Comparison of ENCODE assay signal across 30 cellular contexts in the genomic region with DNA sequence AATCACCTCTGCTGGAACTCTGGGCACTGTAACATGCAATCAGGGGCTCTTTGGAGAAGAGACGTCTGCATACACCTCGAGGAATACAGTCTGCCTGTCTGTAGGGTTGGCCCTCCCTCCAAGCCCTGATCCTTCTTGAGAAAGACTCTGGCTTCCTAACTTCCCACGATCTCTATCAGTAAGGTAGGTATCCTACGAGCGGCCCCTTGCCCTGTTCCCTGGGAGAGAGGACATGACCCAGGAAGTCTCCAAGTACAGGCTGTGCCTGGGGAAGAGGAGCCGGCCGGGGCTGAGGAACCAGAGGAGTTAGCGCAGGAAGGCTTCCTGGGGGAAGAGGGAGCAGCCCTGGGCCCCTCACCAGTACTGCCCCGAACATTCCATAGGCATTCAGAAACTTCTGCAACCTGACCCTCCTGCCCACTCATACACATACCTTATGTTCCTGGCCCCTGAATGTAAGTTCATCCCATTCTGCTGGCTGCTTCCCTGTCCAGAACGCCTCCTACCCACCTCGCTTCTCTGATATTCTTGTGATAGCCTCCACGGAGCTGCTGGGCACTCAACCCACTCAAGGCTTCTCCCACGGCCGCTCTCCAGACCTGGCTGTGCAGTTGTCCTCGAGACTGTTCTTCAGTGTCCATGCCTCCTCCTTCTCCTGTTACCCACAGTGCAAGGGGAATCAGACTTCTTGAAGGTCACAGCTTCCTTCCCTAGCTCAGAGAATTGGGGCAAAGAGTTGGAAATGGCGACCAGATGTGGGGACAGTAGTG.
DNase-seq lines count a peak whose midpoint lies in the region; ATAC-seq and TF ChIP-seq lines count a peak whose summit lies in the region.
"Had no signal": no experiment of that assay in that cellular context is flagged by ENCODE, and none has a peak within 500 bp of the region (broad histone marks: within the 10 kb centered on the region; RNA-seq: fewer than 3 reads in every experiment).

No MANE protein-coding gene starts in this region.

- H3K27ac Mint-ChIP-seq in GM23338 = no peak overlapping the region
- no peak overlapping the region for H3K27ac Mint-ChIP-seq in WTC11
- H3K27ac Mint-ChIP-seq in activated naive CD4-positive, alpha-beta T cell treated with anti-CD3 and anti-CD28 coated beads, Interleukin-2, amount 50 U/mL, for 72 hours = peak overlapping the region in 1 of 2 donors; percentile 40
- H3K27ac Mint-ChIP-seq: activated CD4-positive, alpha-beta T cell treated with anti-CD3 and anti-CD28 coated beads, Interleukin-2, amount 10 ng/mL, durations not matched to agents 7 days and 5 days; activated naive CD4-positive, alpha-beta T cell treated with anti-CD3 and anti-CD28 coated beads for 36 hours; effector memory CD8-positive, alpha-beta T cell; neural progenitor cell had no signal

- no peak overlapping the region for H2AFZ ChIP-seq in GM23338
- H2AFZ ChIP-seq: neural progenitor cell had no signal

- no peaks in the 10 kb centered on the region for H3K79me2 ChIP-seq in GM23338 (replicated peaks; ENCODE audit: insufficient read depth)

- no peaks in the 10 kb centered on the region for H4K20me1 ChIP-seq in GM23338 (replicated peaks; ENCODE audit: insufficient read depth)
- H4K20me1 ChIP-seq: BLaER1 had no signal

- CTCF ChIA-PET in WTC11 (lab: Charles Lee) = no interaction called here

- H3K27ac ChIP-seq in GM23338 (ENCODE audit: low read depth) = no peak overlapping the region
- H3K27ac ChIP-seq: BLaER1, heart right ventricle, neural progenitor cell, psoas muscle, WERI-Rb-1 had no signal

- H3K4me3 Mint-ChIP-seq in GM23338 = no peak overlapping the region
- H3K4me3 Mint-ChIP-seq in WTC11 = no peak overlapping the region
- H3K4me3 Mint-ChIP-seq: activated CD4-positive, alpha-beta T cell treated with anti-CD3 and anti-CD28 coated beads, Interleukin-2, amount 10 ng/mL, durations not matched to agents 7 days and 5 days; activated naive CD4-positive, alpha-beta T cell treated with anti-CD3 and anti-CD28 coated beads for 36 hours; effector memory CD8-positive, alpha-beta T cell; neural progenitor cell had no signal

- H3K4me1 Mint-ChIP-seq in GM23338 (peaks cover 7% of the 10 kb centered on the region; the same call in 2 of the 3 replicates), WTC11 (0 out of 2 replicates have a peak, but pooled peaks cover 3% of the 10 kb centered on the region)
- H3K4me1 Mint-ChIP-seq: activated CD4-positive, alpha-beta T cell treated with anti-CD3 and anti-CD28 coated beads, Interleukin-2, amount 10 ng/mL, durations not matched to agents 7 days and 5 days had no signal

- TF ChIP-seq CTCF in GM23338 (conservative IDR thresholded peaks at IDR 0.05; ENCODE audit: low read depth in 2 of 2) (no peak), WTC11 (IDR thresholded peaks at IDR 0.05) (no peak)

- H3K36me3 Mint-ChIP-seq in GM23338 (ENCODE audit: low read depth) = no peaks in the 10 kb centered on the region
- H3K36me3 Mint-ChIP-seq in WTC11 = no peaks in the 10 kb centered on the region
- no peaks in the 10 kb centered on the region for H3K36me3 Mint-ChIP-seq in activated naive CD4-positive, alpha-beta T cell treated with anti-CD3 and anti-CD28 coated beads, Interleukin-2, amount 50 U/mL, for 72 hours
- H3K36me3 Mint-ChIP-seq: neural progenitor cell had no signal

- no peaks in the 10 kb centered on the region for H3K9me2 ChIP-seq in GM23338 (ENCODE audit: insufficient read depth)

- no peak overlapping the region for H3K4me2 ChIP-seq in GM23338
- H3K4me2 ChIP-seq: BLaER1, neural progenitor cell had no signal

- H3K4me3 ChIP-seq in GM23338 = no peak overlapping the region
- H3K4me3 ChIP-seq: BLaER1, heart right ventricle, neural progenitor cell, psoas muscle had no signal

- peak; percentile 16 for DNase-seq in GM23338 (ENCODE audit: low spot score)
- no peak for DNase-seq in WTC11 (ENCODE audit: low spot score)
- peak; percentile 15 for DNase-seq in left lobe of liver (ENCODE audit: low spot score)
- peak; percentile 5 for DNase-seq in stimulated activated CD8-positive, alpha-beta memory T cell treated with anti-CD3 and anti-CD28 coated beads, Interleukin-4, amount 100 ng/mL, for 48 hours
- DNase-seq in NCI-H82 (lab: John Stamatoyannopoulos, UW) = no peak
- DNase-seq in activated naive CD4-positive, alpha-beta T cell treated with anti-CD3 and anti-CD28 coated beads, Interleukin-2, amount 50 U/mL, for 72 hours (ENCODE audit: low spot score in 2 of 2) = no peak
- DNase-seq: activated CD4-positive, alpha-beta T cell treated with anti-CD3 and anti-CD28 coated beads, Interleukin-2, amount 10 ng/mL, durations not matched to agents 7 days and 5 days; activated naive CD4-positive, alpha-beta T cell treated with anti-CD3 and anti-CD28 coated beads for 36 hours; amniotic stem cell; COR-L47; effector memory CD8-positive, alpha-beta T cell; foreskin fibroblast; GDM1; IMR-90; left cardiac atrium; mesenchymal stem cell; NCI-H1694; NCI-H524 treated with DMSO at 0.1 percent for 48 hours; NK-92 treated with Interleukin-12 subunit alpha and Interleukin-12 subunit beta, amount 100 ng/mL, for 24 hours; psoas muscle; SHP77; stimulated activated naive CD8-positive, alpha-beta T cell treated with anti-CD3 and anti-CD28 coated beads, Interleukin-15, Interleukin-2, amounts not matched to agents 100 U/mL and 50 U/mL, for 24 hours; SW 1271; T1000; WERI-Rb-1 had no signal

- H3F3A ChIP-seq in GM23338 (replicated peaks; ENCODE audit: low read depth) = no peaks in the 10 kb centered on the region

- ATAC-seq in GM23338 (peak; percentile 58), WTC11 (peak; percentile 70), left lobe of liver (no peak), GM21723 (IDR thresholded peaks at IDR 0.05; ENCODE audit: unreplicated experiment) (no peak)
- ATAC-seq in activated naive CD4-positive, alpha-beta T cell treated with anti-CD3 and anti-CD28 coated beads, Interleukin-2, amount 50 U/mL, for 72 hours = no peak
- ATAC-seq: effector memory CD8-positive, alpha-beta T cell; heart right ventricle; left cardiac atrium; PC-3; psoas muscle; stimulated activated naive CD8-positive, alpha-beta T cell treated with anti-CD3 and anti-CD28 coated beads, Interleukin-15, Interleukin-2, amounts not matched to agents 100 U/mL and 50 U/mL, for 24 hours had no signal

- H3K36me3 ChIP-seq in GM23338 (ENCODE audit: insufficient read depth) = no peaks in the 10 kb centered on the region
- H3K36me3 ChIP-seq: BLaER1, heart right ventricle, neural progenitor cell, WERI-Rb-1 had no signal

- POLR2A ChIA-PET in WTC11 (lab: Charles Lee) = no interaction called here

- H3K27me3 Mint-ChIP-seq in GM23338 (ENCODE audit: insufficient read depth, low read depth, poor library complexity) (peaks cover 5% of the 10 kb centered on the region), WTC11 (ENCODE audit: low read depth) (no peaks in the 10 kb centered on the region)
- H3K27me3 Mint-ChIP-seq: activated CD4-positive, alpha-beta T cell treated with anti-CD3 and anti-CD28 coated beads, Interleukin-2, amount 10 ng/mL, durations not matched to agents 7 days and 5 days had no signal

- no peaks in the 10 kb centered on the region for H3K27me3 ChIP-seq in GM23338 (ENCODE audit: insufficient read depth)
- H3K27me3 ChIP-seq: BLaER1, neural progenitor cell had no signal

- no peaks in the 10 kb centered on the region for H3K4me1 ChIP-seq in GM23338 (ENCODE audit: insufficient read depth)
- H3K4me1 ChIP-seq: heart right ventricle, neural progenitor cell, psoas muscle had no signal

- no peaks in the 10 kb centered on the region for H3K9me3 Mint-ChIP-seq in GM23338
- H3K9me3 Mint-ChIP-seq in WTC11 = no peaks in the 10 kb centered on the region
- no peaks in the 10 kb centered on the region for H3K9me3 Mint-ChIP-seq in activated naive CD4-positive, alpha-beta T cell treated with anti-CD3 and anti-CD28 coated beads, Interleukin-2, amount 50 U/mL, for 72 hours
- H3K9me3 Mint-ChIP-seq: activated CD4-positive, alpha-beta T cell treated with anti-CD3 and anti-CD28 coated beads, Interleukin-2, amount 10 ng/mL, durations not matched to agents 7 days and 5 days; activated naive CD4-positive, alpha-beta T cell treated with anti-CD3 and anti-CD28 coated beads for 36 hours; effector memory CD8-positive, alpha-beta T cell; neural progenitor cell had no signal

TF ChIP-seq in WTC11, 78 proteins besides CTCF, POLR2A, EP300 and RAD21 (continues in another document):
- TF ChIP-seq ZBTB21 (CRISPR knock-in tag; IDR thresholded peaks at IDR 0.05; ENCODE audit: borderline replicate concordance) (no peak), NR2C2 (CRISPR knock-in tag; IDR thresholded peaks at IDR 0.05) (no peak), CBFB (CRISPR knock-in tag; IDR thresholded peaks at IDR 0.05; ENCODE audit: low read depth) (no peak), NFE2L1 (CRISPR knock-in tag; IDR thresholded peaks at IDR 0.05) (no peak), GABPB1 (CRISPR knock-in tag; IDR thresholded peaks at IDR 0.05) (no peak), TEAD4 (CRISPR knock-in tag; IDR thresholded peaks at IDR 0.05) (no peak), JUN (CRISPR knock-in tag; IDR thresholded peaks at IDR 0.05) (no peak), ZNF671 (CRISPR knock-in tag; IDR thresholded peaks at IDR 0.05) (no peak), HMGA2 (CRISPR knock-in tag; IDR thresholded peaks at IDR 0.05) (no peak)
- TF ChIP-seq, protein P1, sequence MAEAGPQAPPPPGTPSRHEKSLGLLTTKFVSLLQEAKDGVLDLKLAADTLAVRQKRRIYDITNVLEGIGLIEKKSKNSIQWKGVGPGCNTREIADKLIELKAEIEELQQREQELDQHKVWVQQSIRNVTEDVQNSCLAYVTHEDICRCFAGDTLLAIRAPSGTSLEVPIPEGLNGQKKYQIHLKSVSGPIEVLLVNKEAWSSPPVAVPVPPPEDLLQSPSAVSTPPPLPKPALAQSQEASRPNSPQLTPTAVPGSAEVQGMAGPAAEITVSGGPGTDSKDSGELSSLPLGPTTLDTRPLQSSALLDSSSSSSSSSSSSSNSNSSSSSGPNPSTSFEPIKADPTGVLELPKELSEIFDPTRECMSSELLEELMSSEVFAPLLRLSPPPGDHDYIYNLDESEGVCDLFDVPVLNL (CRISPR knock-in tag; IDR thresholded peaks at IDR 0.05; ENCODE audit: borderline replicate concordance, low read depth) = no peak
- TF ChIP-seq, protein P2, sequence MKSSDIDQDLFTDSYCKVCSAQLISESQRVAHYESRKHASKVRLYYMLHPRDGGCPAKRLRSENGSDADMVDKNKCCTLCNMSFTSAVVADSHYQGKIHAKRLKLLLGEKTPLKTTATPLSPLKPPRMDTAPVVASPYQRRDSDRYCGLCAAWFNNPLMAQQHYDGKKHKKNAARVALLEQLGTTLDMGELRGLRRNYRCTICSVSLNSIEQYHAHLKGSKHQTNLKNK (CRISPR knock-in tag; IDR thresholded peaks at IDR 0.05) = no peak
- TF ChIP-seq, protein P3, sequence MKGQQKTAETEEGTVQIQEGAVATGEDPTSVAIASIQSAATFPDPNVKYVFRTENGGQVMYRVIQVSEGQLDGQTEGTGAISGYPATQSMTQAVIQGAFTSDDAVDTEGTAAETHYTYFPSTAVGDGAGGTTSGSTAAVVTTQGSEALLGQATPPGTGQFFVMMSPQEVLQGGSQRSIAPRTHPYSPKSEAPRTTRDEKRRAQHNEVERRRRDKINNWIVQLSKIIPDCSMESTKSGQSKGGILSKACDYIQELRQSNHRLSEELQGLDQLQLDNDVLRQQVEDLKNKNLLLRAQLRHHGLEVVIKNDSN (CRISPR knock-in tag; IDR thresholded peaks at IDR 0.05) = no peak

Comparison
In these comparisons a context has a peak if more than half of its experiments do, and no peak if none do; other contexts are left out.
1. ATAC-seq: peak in GM23338 (single experiment) and WTC11 (single experiment); none in left lobe of liver (single experiment), GM21723 (single experiment) and activated naive CD4-positive, alpha-beta T cell treated with anti-CD3 and anti-CD28 coated beads, Interleukin-2, amount 50 U/mL, for 72 hours (0 of 2).
2. DNase-seq: peak in GM23338 (single experiment), left lobe of liver (single experiment) and stimulated activated CD8-positive, alpha-beta memory T cell treated with anti-CD3 and anti-CD28 coated beads, Interleukin-4, amount 100 ng/mL, for 48 hours (single experiment); none in WTC11 (single experiment), NCI-H82 (single experiment) and activated naive CD4-positive, alpha-beta T cell treated with anti-CD3 and anti-CD28 coated beads, Interleukin-2, amount 50 U/mL, for 72 hours (0 of 2).